In genomic region chr7:105028004-105028403, GRCh38 we compare ENCODE assay signal across 15 cellular contexts. TPM values are rescaled to one million over a fixed set of nuclear protein-coding genes. Genes with fewer than 3 reads are reported as not detected.
DNase-seq lines count a peak whose midpoint lies in the region; ATAC-seq and TF ChIP-seq lines count a peak whose summit lies in the region.
"Had no signal": no experiment of that assay in that cellular context is flagged by ENCODE, and none has a peak within 500 bp of the region (broad histone marks: within the 10 kb centered on the region; RNA-seq: fewer than 3 reads in every experiment).

No MANE protein-coding gene starts in this region.

- intact Hi-C loops in CD8-positive, alpha-beta T cell (cut with DNase I, micrococcal nuclease) = no loop called here
- intact Hi-C loops in activated B cell treated with CpG ODN at 0.5 μM for 24 hours (cut with micrococcal nuclease) = loop anchor here (1.0 kb wide), 2 partner anchors 8 to 14 kb away; partner anchors contain the start of gene KMT2E

- no peaks in the 10 kb centered on the region for H3K36me3 ChIP-seq in CD8-positive, alpha-beta T cell (ENCODE audit: insufficient read depth, low read length)

- H3K27ac ChIP-seq in CD8-positive, alpha-beta T cell (ENCODE audit: low read depth, low read length) = no peak overlapping the region
- H3K27ac ChIP-seq: SK-N-MC had no signal

- DNase-seq in CD8-positive, alpha-beta T cell = no peak
- DNase-seq in activated B cell treated with CpG ODN at 0.5 μM for 24 hours (no peak), DMS153 treated with DMSO at 0.1 percent for 48 hours (lab: John Stamatoyannopoulos, UW; ENCODE audit: unreplicated experiment) (no peak), OCI-M1 (lab: John Stamatoyannopoulos, UW) (no peak)
- DNase-seq: C1 segment of cervical spinal cord; KG1; NCI-H187 treated with DMSO at 0.1 percent for 48 hours; NK-92 treated with Interleukin-12 subunit alpha and Interleukin-12 subunit beta, amount 100 ng/mL, for 24 hours had no signal

- H3K4me1 ChIP-seq in CD8-positive, alpha-beta T cell (ENCODE audit: insufficient read depth, low read length) = peaks cover 78% of the 10 kb centered on the region

- H3K4me3 ChIP-seq in CD8-positive, alpha-beta T cell (ENCODE audit: low read depth, low read length) = no peak overlapping the region
- H3K4me3 ChIP-seq: SK-N-MC had no signal

- CTCF ChIA-PET in CD8-positive, alpha-beta T cell (lab: Charles Lee) = interaction anchor here (0.6 to 1.6 kb wide), 6 partner anchors 44 to 1194 kb away, joined by 3 to 4 read pairs (median 4); no protein-coding TSS in a partner anchor
- CTCF ChIA-PET in activated B cell treated with CpG ODN at 0.5 μM for 24 hours (lab: Charles Lee) = interaction anchor here (1.5 to 5.3 kb wide), 3 partner anchors 11 to 46 kb away, joined by 4 to 31 read pairs (median 6); no protein-coding TSS in a partner anchor

- no peaks in the 10 kb centered on the region for H3K27me3 Mint-ChIP-seq in CD8-positive, alpha-beta T cell (ENCODE audit: low read depth)
- H3K27me3 Mint-ChIP-seq in activated B cell treated with CpG ODN at 0.5 μM for 24 hours = no peaks in the 10 kb centered on the region
- H3K27me3 Mint-ChIP-seq: brain had no signal

- ATAC-seq in CD8-positive, alpha-beta T cell = no peak
- peak; percentile 64 for ATAC-seq in GM18909 (IDR thresholded peaks at IDR 0.05; ENCODE audit: poor library complexity, unreplicated experiment)
- ATAC-seq in HG02852 (IDR thresholded peaks at IDR 0.05; ENCODE audit: unreplicated experiment) = peak; percentile 60
- peak; percentile 77 for ATAC-seq in activated B cell treated with CpG ODN at 0.5 μM for 24 hours (ENCODE audit: low read depth)
- ATAC-seq in HG03045 (IDR thresholded peaks at IDR 0.05; ENCODE audit: unreplicated experiment) = no peak
- ATAC-seq in GM21825 (IDR thresholded peaks at IDR 0.05; ENCODE audit: unreplicated experiment) = no peak
- ATAC-seq: left lobe of liver had no signal

- no peak for TF ChIP-seq CTCF in CD8-positive, alpha-beta T cell (IDR thresholded peaks at IDR 0.05)
- no peak for TF ChIP-seq CTCF in activated B cell treated with CpG ODN at 0.5 μM for 24 hours (IDR thresholded peaks at IDR 0.05)

- H3K27ac Mint-ChIP-seq in CD8-positive, alpha-beta T cell = peak overlapping the region; percentile 32
- H3K27ac Mint-ChIP-seq in activated B cell treated with CpG ODN at 0.5 μM for 24 hours = peak overlapping the region; percentile 70

- no peaks in the 10 kb centered on the region for H3K27me3 ChIP-seq in CD8-positive, alpha-beta T cell (ENCODE audit: insufficient read depth, low read length)

- peak overlapping the region; percentile 22 for H3K4me3 Mint-ChIP-seq in CD8-positive, alpha-beta T cell
- peak overlapping the region; percentile 61 for H3K4me3 Mint-ChIP-seq in activated B cell treated with CpG ODN at 0.5 μM for 24 hours

- POLR2A ChIA-PET in CD8-positive, alpha-beta T cell (lab: Charles Lee) = interaction anchor here (1.2 to 3.5 kb wide), 3 partner anchors 11 to 30 kb away, joined by 4 to 21 read pairs (median 14); partner anchors contain the start of gene KMT2E
- POLR2A ChIA-PET in activated B cell treated with CpG ODN at 0.5 μM for 24 hours (lab: Charles Lee) = interaction anchor here (1.2 to 5.3 kb wide), 4 partner anchors 9 to 45 kb away, joined by 3 to 98 read pairs (median 18); partner anchors contain the start of gene KMT2E

- peaks cover 18% of the 10 kb centered on the region for H3K36me3 Mint-ChIP-seq in CD8-positive, alpha-beta T cell
- peaks cover 15% of the 10 kb centered on the region for H3K36me3 Mint-ChIP-seq in activated B cell treated with CpG ODN at 0.5 μM for 24 hours (ENCODE audit: low read depth)

- H3K4me1 Mint-ChIP-seq in CD8-positive, alpha-beta T cell (ENCODE audit: low read depth) = peaks cover 81% of the 10 kb centered on the region
- H3K4me1 Mint-ChIP-seq in activated B cell treated with CpG ODN at 0.5 μM for 24 hours = peaks cover 79% of the 10 kb centered on the region

- no peaks in the 10 kb centered on the region for H3K9me3 ChIP-seq in CD8-positive, alpha-beta T cell (ENCODE audit: low read length)

- no peaks in the 10 kb centered on the region for H3K9me3 Mint-ChIP-seq in CD8-positive, alpha-beta T cell
- H3K9me3 Mint-ChIP-seq in activated B cell treated with CpG ODN at 0.5 μM for 24 hours = no peaks in the 10 kb centered on the region

RNA-seq across cellular contexts. Expression of gene KMT2E, which starts 14.0 kb away (rescaled TPM):
- 100 to 1,000 TPM; 320 TPM for total RNA-seq in CD8-positive, alpha-beta T cell
- total RNA-seq in activated B cell treated with CpG ODN at 0.5 μM for 24 hours = 164 and 183 TPM in 2 replicates

Comparison
In these comparisons a context has a peak if more than half of its experiments do, and no peak if none do; other contexts are left out.
1. ATAC-seq: peak in GM18909 (single experiment), HG02852 (single experiment) and activated B cell treated with CpG ODN at 0.5 μM for 24 hours (single experiment); none in CD8-positive, alpha-beta T cell (single experiment), HG03045 (single experiment) and GM21825 (single experiment).